In the genomic region with DNA sequence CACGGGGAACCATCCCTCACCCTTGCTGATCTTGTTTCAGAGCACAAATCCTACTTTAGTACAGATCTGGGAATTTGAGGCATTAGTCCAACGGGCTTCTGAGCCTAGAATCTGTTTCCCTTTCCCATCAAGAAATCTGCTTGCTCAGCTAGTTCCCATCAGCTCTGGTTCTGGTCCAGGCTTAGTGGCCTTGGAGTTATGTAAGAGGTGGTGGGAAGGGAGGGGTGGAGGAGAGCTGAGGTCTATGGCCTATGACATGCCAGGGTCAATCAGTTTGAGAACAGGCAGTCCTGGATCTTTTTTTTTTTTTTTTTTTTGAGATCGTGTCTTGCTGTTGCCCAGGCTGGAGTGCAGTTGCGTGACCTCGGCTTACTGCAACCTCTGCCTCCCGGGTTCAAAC, we compare ENCODE assay signal across 24 cellular contexts. TPM values are rescaled to one million over a fixed set of nuclear protein-coding genes. Genes with fewer than 3 reads are reported as not detected.
"Had no signal": no experiment of that assay in that cellular context is flagged by ENCODE, and none has a peak within 500 bp of the region (broad histone marks: within the 10 kb centered on the region; RNA-seq: fewer than 3 reads in every experiment).

No MANE protein-coding gene starts in this region.

- H3K4me2 ChIP-seq: neural progenitor cell had no signal

- H3K9me3 ChIP-seq: esophagus squamous epithelium, heart left ventricle, pancreas, prostate gland, right lobe of liver, stomach, thoracic aorta, transverse colon, uterus had no signal

- H3K27ac ChIP-seq: esophagus squamous epithelium, foreskin keratinocyte, neural progenitor cell, pancreas, prostate gland, right lobe of liver, skin epidermis, stomach, thoracic aorta, uterus had no signal

- H3K4me1 ChIP-seq: esophagus squamous epithelium, foreskin keratinocyte, neural progenitor cell, pancreas, prostate gland, transverse colon, uterus had no signal

- H3K27me3 ChIP-seq: esophagus squamous epithelium, foreskin keratinocyte, heart left ventricle, neural progenitor cell, pancreas, right lobe of liver, stomach, transverse colon, uterus had no signal

- H2AFZ ChIP-seq: neural progenitor cell had no signal

- H3K36me3 ChIP-seq: esophagus squamous epithelium, neural progenitor cell, pancreas, prostate gland, right lobe of liver, stomach, thoracic aorta, transverse colon, uterus had no signal

- ATAC-seq: foreskin keratinocyte; natural killer cell treated with Interleukin-12 subunit alpha and Interleukin-12 subunit beta and Interleukin-15 and Interleukin-18, amount 100 ng/mL, for 72 hours had no signal

- DNase-seq: dermis blood vessel endothelial cell; esophagus squamous epithelium; foreskin keratinocyte; hippocampal formation; mammary epithelial cell; midbrain; nucleus accumbens; retina; stimulated activated CD4-positive, alpha-beta T cell treated with anti-CD3 and anti-CD28 coated beads, Interleukin-12 subunit alpha, Interleukin-12 subunit beta, amount 100 ng/mL, for 4 hours; stimulated activated naive CD4-positive, alpha-beta T cell; stomach; transverse colon had no signal

- H3K4me3 ChIP-seq: esophagus squamous epithelium, heart left ventricle, neural progenitor cell, pancreas, prostate gland, right lobe of liver, skin epidermis, stomach, thoracic aorta, transverse colon, uterus had no signal

- H3K9ac ChIP-seq: neural progenitor cell had no signal

RNA-seq across cellular contexts. Expression of gene GSTM1, which starts 4.1 kb away (rescaled TPM):
- total RNA-seq: epithelial cell of proximal tubule, glomerular endothelial cell, prostate gland, thoracic aorta had no signal
- polyA plus RNA-seq: mammary epithelial cell had no signal

RNA-seq across cellular contexts. Expression of gene GSTM5, which starts 20.3 kb away (rescaled TPM):
- total RNA-seq: epithelial cell of proximal tubule; foreskin keratinocyte; glomerular endothelial cell; kidney epithelial cell; mammary epithelial cell; natural killer cell treated with Interleukin-12 subunit alpha and Interleukin-12 subunit beta and Interleukin-15 and Interleukin-18, amount 100 ng/mL, for 72 hours had no signal
- polyA plus RNA-seq: foreskin keratinocyte, mammary epithelial cell had no signal
